In genomic region chr3:187920871-187921270, GRCh38 we compare ENCODE assay signal across 18 cellular contexts.
DNase-seq lines count a peak whose midpoint lies in the region; ATAC-seq and TF ChIP-seq lines count a peak whose summit lies in the region.
"Had no signal": no experiment of that assay in that cellular context is flagged by ENCODE, and none has a peak within 500 bp of the region (broad histone marks: within the 10 kb centered on the region; RNA-seq: fewer than 3 reads in every experiment).

No MANE protein-coding gene starts in this region.

- no peaks in the 10 kb centered on the region for H3K4me1 ChIP-seq in thyroid gland
- H3K4me1 ChIP-seq: breast epithelium, lower lobe of right lung, testis had no signal

- POLR2A ChIA-PET in activated CD4-positive, alpha-beta memory T cell treated with anti-CD3 and anti-CD28 coated beads for 36 hours (lab: Charles Lee) = interaction anchor here (0.6 to 0.9 kb wide), 2 partner anchors 178 to 333 kb away, joined by 3 read pairs; no protein-coding TSS in a partner anchor
- POLR2A ChIA-PET in activated CD4-positive, alpha-beta memory T cell treated with anti-CD3 and anti-CD28 coated beads, Interleukin-2, amount 10 ng/mL, durations not matched to agents 7 days and 5 days (lab: Charles Lee) = interaction anchor here (1.7 kb wide), 1 partner anchor 10 kb away, joined by 3 read pairs; no protein-coding TSS in a partner anchor

- DNase-seq in activated CD4-positive, alpha-beta memory T cell treated with anti-CD3 and anti-CD28 coated beads for 36 hours = no peak
- DNase-seq in activated CD4-positive, alpha-beta memory T cell treated with anti-CD3 and anti-CD28 coated beads, Interleukin-2, amount 10 ng/mL, durations not matched to agents 7 days and 5 days = no peak
- DNase-seq in H4 (ENCODE audit: low spot score) (peak; percentile 40), cardiac fibroblast (ENCODE audit: low read depth in 2 of 2) (peak; percentile 9 to 18), thyroid gland (no peak), EL (no peak)
- DNase-seq: endodermal cell, hypothalamus, lower lobe of right lung, NCI-H2171, nucleus accumbens, spleen, testis, WERI-Rb-1 had no signal

- H3K9me3 ChIP-seq in thyroid gland = no peaks in the 10 kb centered on the region
- H3K9me3 ChIP-seq: testis had no signal

- no peaks in the 10 kb centered on the region for H3K27me3 ChIP-seq in thyroid gland
- H3K27me3 ChIP-seq: breast epithelium, spleen, testis had no signal

- CTCF ChIA-PET in activated CD4-positive, alpha-beta memory T cell treated with anti-CD3 and anti-CD28 coated beads for 36 hours (lab: Charles Lee) = interaction anchor here (1.6 to 3.9 kb wide), 2 partner anchors 173 to 181 kb away, joined by 5 to 16 read pairs; no protein-coding TSS in a partner anchor
- CTCF ChIA-PET in activated CD4-positive, alpha-beta memory T cell treated with anti-CD3 and anti-CD28 coated beads, Interleukin-2, amount 10 ng/mL, durations not matched to agents 7 days and 5 days (lab: Charles Lee) = no interaction called here

- H3K36me3 Mint-ChIP-seq in activated CD4-positive, alpha-beta memory T cell treated with anti-CD3 and anti-CD28 coated beads for 36 hours = peaks cover 22% of the 10 kb centered on the region
- H3K36me3 Mint-ChIP-seq in activated CD4-positive, alpha-beta memory T cell treated with anti-CD3 and anti-CD28 coated beads, Interleukin-2, amount 10 ng/mL, durations not matched to agents 7 days and 5 days (ENCODE audit: low read depth) = peaks cover 22% of the 10 kb centered on the region
- H3K36me3 Mint-ChIP-seq in nephron (ENCODE audit: low read depth) = no peaks in the 10 kb centered on the region

- H3K4me3 ChIP-seq in cardiac fibroblast (replicated peaks in 1 of 2; ENCODE audit: low read depth in 2 of 2, low read length in 2 of 2) (no peak overlapping the region), thyroid gland (replicated peaks in 1 of 3) (no peak overlapping the region)
- H3K4me3 ChIP-seq: A549, breast epithelium, lower lobe of right lung, spleen, testis had no signal

- no peak overlapping the region for H3K4me3 Mint-ChIP-seq in activated CD4-positive, alpha-beta memory T cell treated with anti-CD3 and anti-CD28 coated beads for 36 hours
- H3K4me3 Mint-ChIP-seq in activated CD4-positive, alpha-beta memory T cell treated with anti-CD3 and anti-CD28 coated beads, Interleukin-2, amount 10 ng/mL, durations not matched to agents 7 days and 5 days = no peak overlapping the region
- no peak overlapping the region for H3K4me3 Mint-ChIP-seq in nephron
- H3K4me3 Mint-ChIP-seq: endodermal cell had no signal

- H3K9me3 Mint-ChIP-seq in activated CD4-positive, alpha-beta memory T cell treated with anti-CD3 and anti-CD28 coated beads for 36 hours = peaks cover 23% of the 10 kb centered on the region
- H3K9me3 Mint-ChIP-seq in activated CD4-positive, alpha-beta memory T cell treated with anti-CD3 and anti-CD28 coated beads, Interleukin-2, amount 10 ng/mL, durations not matched to agents 7 days and 5 days = peaks cover 22% of the 10 kb centered on the region
- peaks cover 17% of the 10 kb centered on the region for H3K9me3 Mint-ChIP-seq in nephron

- WGBS in thyroid gland, 2 donors = 86 to 89% methylated on average over 6 of the region's 6 CpGs

- TF ChIP-seq POLR2A in thyroid gland (IDR thresholded peaks at IDR 0.05) = no peak

- peaks cover 83% of the 10 kb centered on the region for H3K4me1 Mint-ChIP-seq in activated CD4-positive, alpha-beta memory T cell treated with anti-CD3 and anti-CD28 coated beads for 36 hours (ENCODE audit: low read depth)
- peaks cover 60% of the 10 kb centered on the region for H3K4me1 Mint-ChIP-seq in activated CD4-positive, alpha-beta memory T cell treated with anti-CD3 and anti-CD28 coated beads, Interleukin-2, amount 10 ng/mL, durations not matched to agents 7 days and 5 days
- H3K4me1 Mint-ChIP-seq in nephron = peaks cover 12% of the 10 kb centered on the region

- H3K27ac ChIP-seq in thyroid gland = no peak overlapping the region
- H3K27ac ChIP-seq: lower lobe of right lung, testis, WERI-Rb-1 had no signal

- intact Hi-C loops in activated CD4-positive, alpha-beta memory T cell treated with anti-CD3 and anti-CD28 coated beads for 36 hours (cut with micrococcal nuclease) = loop anchor here (5.0 to 10.0 kb wide), 2 partner anchors 231 to 664 kb away; partner anchors contain the start of gene LPP
- intact Hi-C loops in thyroid gland (cut with DNase I) = no loop called here

- no peaks in the 10 kb centered on the region for H3K36me3 ChIP-seq in thyroid gland
- H3K36me3 ChIP-seq: breast epithelium, lower lobe of right lung, spleen, WERI-Rb-1 had no signal

- no peak for TF ChIP-seq CTCF in cardiac fibroblast (IDR thresholded peaks at IDR 0.05; ENCODE audit: low read depth, low read length)
- TF ChIP-seq CTCF in nephron (IDR thresholded peaks at IDR 0.05; ENCODE audit: unreplicated experiment in 3 of 3) = no peak
- TF ChIP-seq CTCF in thyroid gland (IDR thresholded peaks at IDR 0.05) = no peak

- H3K27me3 Mint-ChIP-seq in activated CD4-positive, alpha-beta memory T cell treated with anti-CD3 and anti-CD28 coated beads for 36 hours = peaks cover 3% of the 10 kb centered on the region
- H3K27me3 Mint-ChIP-seq in activated CD4-positive, alpha-beta memory T cell treated with anti-CD3 and anti-CD28 coated beads, Interleukin-2, amount 10 ng/mL, durations not matched to agents 7 days and 5 days = peaks cover 22% of the 10 kb centered on the region
- H3K27me3 Mint-ChIP-seq in nephron (ENCODE audit: low read depth) = peaks cover 7% of the 10 kb centered on the region

- ATAC-seq in GM19463 (IDR thresholded peaks at IDR 0.05; ENCODE audit: unreplicated experiment) = no peak
- ATAC-seq: A549, lower lobe of right lung had no signal

- H3K27ac Mint-ChIP-seq in activated CD4-positive, alpha-beta memory T cell treated with anti-CD3 and anti-CD28 coated beads for 36 hours = peak overlapping the region; percentile 59
- no peak overlapping the region for H3K27ac Mint-ChIP-seq in activated CD4-positive, alpha-beta memory T cell treated with anti-CD3 and anti-CD28 coated beads, Interleukin-2, amount 10 ng/mL, durations not matched to agents 7 days and 5 days
- peak overlapping the region; percentile 21 to 89 (median 39) for H3K27ac Mint-ChIP-seq in nephron
- H3K27ac Mint-ChIP-seq: endodermal cell had no signal

Comparison
In these comparisons a context has a peak if more than half of its experiments do, and no peak if none do; other contexts are left out.
1. DNase-seq: peak in H4 (single experiment) and cardiac fibroblast (2 of 2); none in activated CD4-positive, alpha-beta memory T cell treated with anti-CD3 and anti-CD28 coated beads for 36 hours (single experiment), activated CD4-positive, alpha-beta memory T cell treated with anti-CD3 and anti-CD28 coated beads, Interleukin-2, amount 10 ng/mL, durations not matched to agents 7 days and 5 days (single experiment), thyroid gland (0 of 2) and EL (single experiment).